In the genomic region with DNA sequence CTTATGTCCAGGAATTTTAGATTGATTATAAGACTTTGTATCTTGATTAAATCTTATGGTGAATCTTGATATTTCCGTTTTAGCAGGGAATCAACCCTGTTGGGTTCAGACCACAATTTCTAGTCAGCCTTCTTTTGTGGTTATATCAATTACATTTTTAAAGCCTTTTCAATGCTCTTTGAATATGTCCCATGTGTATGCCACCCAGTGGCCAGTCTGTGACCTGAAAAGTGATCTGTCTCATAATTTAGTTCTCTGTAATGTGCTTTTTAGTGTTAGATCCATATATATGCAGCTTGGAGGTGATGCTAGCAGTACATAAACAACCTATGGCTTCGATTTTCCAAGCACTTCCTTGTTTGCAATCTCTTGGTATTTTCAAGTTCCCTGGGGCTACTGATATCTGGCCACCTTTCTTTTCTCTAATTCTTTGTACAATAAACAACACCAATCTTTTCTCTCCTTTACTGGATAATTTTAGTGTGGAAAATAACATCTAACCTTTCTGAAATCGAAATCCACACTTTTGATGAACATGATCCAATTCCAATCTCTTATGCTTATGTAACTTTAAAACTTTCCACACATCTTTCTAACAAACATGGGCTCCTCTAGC, we compare ENCODE assay signal across 9 cellular contexts. TPM values are rescaled to one million over a fixed set of nuclear protein-coding genes. Genes with fewer than 3 reads are reported as not detected.
DNase-seq lines count a peak whose midpoint lies in the region; ATAC-seq and TF ChIP-seq lines count a peak whose summit lies in the region.
"Had no signal": no experiment of that assay in that cellular context is flagged by ENCODE, and none has a peak within 500 bp of the region (broad histone marks: within the 10 kb centered on the region; RNA-seq: fewer than 3 reads in every experiment).

No MANE protein-coding gene starts in this region.

- H3K4me3 ChIP-seq in adrenal gland = no peak overlapping the region
- H3K4me3 ChIP-seq in liver (ENCODE audit: low read depth in 1 of 3, low read length in 3 of 3) = no peak overlapping the region

- H3K27ac ChIP-seq in adrenal gland (no peak overlapping the region), liver (ENCODE audit: low read depth in 1 of 2, low read length in 2 of 2) (no peak overlapping the region)

- H3K36me3 Mint-ChIP-seq in Calu3 (ENCODE audit: insufficient read depth, unreplicated experiment) (no peaks in the 10 kb centered on the region), HFFc6 (ENCODE audit: low read depth) (no peaks in the 10 kb centered on the region)

- H3K4me1 Mint-ChIP-seq in Calu3 (ENCODE audit: low read depth, unreplicated experiment) (peaks cover 9% of the 10 kb centered on the region), HFFc6 (ENCODE audit: low read depth) (peaks cover 6% of the 10 kb centered on the region; the same call in 1 of the 2 replicates)

- H3K36me3 ChIP-seq in adrenal gland (replicated peaks in 1 of 2) (no peaks in the 10 kb centered on the region), liver (ENCODE audit: control insufficient read depth in 4 of 4, insufficient read depth in 3 of 4, low read depth in 1 of 4, low read length in 3 of 4) (no peaks in the 10 kb centered on the region)

- no peak overlapping the region for H3K9ac ChIP-seq in liver (ENCODE audit: low read depth in 1 of 2, low read length in 2 of 2)

- TF ChIP-seq CTCF in Calu3 (IDR thresholded peaks at IDR 0.05; ENCODE audit: unreplicated experiment) = peak; percentile 70
- peak; percentile 77 for TF ChIP-seq CTCF in HFFc6 (IDR thresholded peaks at IDR 0.05)
- peak in 5 of 6 experiments; percentile 28 to 44 (median 31) for TF ChIP-seq CTCF in adrenal gland (IDR thresholded peaks at IDR 0.05)
- TF ChIP-seq CTCF in liver (IDR thresholded peaks at IDR 0.05; ENCODE audit: low read depth, low read length, missing input control) = peak; percentile 54

- no peak overlapping the region for H3K27ac Mint-ChIP-seq in Calu3 (ENCODE audit: unreplicated experiment)
- no peak overlapping the region for H3K27ac Mint-ChIP-seq in HFFc6
- H3K27ac Mint-ChIP-seq: activated naive CD8-positive, alpha-beta T cell had no signal

- WGBS in adrenal gland, 4 donors = 58 to 63% (median 61%) methylated on average over 3 of the region's 3 CpGs
- WGBS in liver = 47% methylated on average over 3 of the region's 3 CpGs

- H3K9me3 ChIP-seq in adrenal gland (replicated peaks in 1 of 3) = no peaks in the 10 kb centered on the region
- no peaks in the 10 kb centered on the region for H3K9me3 ChIP-seq in liver (ENCODE audit: control insufficient read depth in 4 of 4, low read length in 3 of 4)

- DNase-seq in Calu3 (peak; percentile 48), HFFc6 (peak; percentile 22), adrenal gland (peak in 2 of 7 donors; percentile 30 to 40), putamen (ENCODE audit: low spot score) (no peak), NCI-H510A (lab: John Stamatoyannopoulos, UW) (no peak)
- no peak for DNase-seq in stimulated activated CD4-positive, alpha-beta T cell treated with anti-CD3 and anti-CD28 coated beads, Interleukin-4, amount 100 ng/mL, for 4 hours

- ATAC-seq in HG03025 (IDR thresholded peaks at IDR 0.05; ENCODE audit: low FRiP score, unreplicated experiment) = no peak

- H3K27me3 Mint-ChIP-seq in Calu3 (ENCODE audit: unreplicated experiment) (peaks cover 15% of the 10 kb centered on the region), HFFc6 (ENCODE audit: insufficient read depth) (peaks cover 24% of the 10 kb centered on the region)

- no peak for TF ChIP-seq POLR2A in adrenal gland (IDR thresholded peaks at IDR 0.05)

- intact Hi-C loops in Calu3 (cut with micrococcal nuclease; ENCODE audit: unreplicated experiment) (loop anchor here (1.0 to 10.0 kb wide), 4 partner anchors 95 to 370 kb away; partner anchors contain the start of gene WDR41), adrenal gland (cut with DNase I) (loop anchor here in 1 of 2 donors (10.0 kb wide), 1 partner anchor 94 kb away; no protein-coding TSS in a partner anchor)

- H3K4me3 Mint-ChIP-seq in Calu3 (ENCODE audit: low read depth, unreplicated experiment) (no peak overlapping the region), HFFc6 (no peak overlapping the region)
- H3K4me3 Mint-ChIP-seq: activated naive CD8-positive, alpha-beta T cell had no signal

- peak; percentile 69 to 76 for TF ChIP-seq RAD21 in liver (IDR thresholded peaks at IDR 0.05)

- no TSS peak for BruUV-seq in Calu3 (replicated peaks; lab: Mats Ljungman, UMichigan)

- H3K27me3 ChIP-seq in adrenal gland (no peaks in the 10 kb centered on the region), liver (ENCODE audit: control insufficient read depth in 4 of 4, insufficient read depth in 4 of 4, low read length in 3 of 4) (no peaks in the 10 kb centered on the region)

- no peaks in the 10 kb centered on the region for H3K4me1 ChIP-seq in adrenal gland (replicated peaks in 1 of 2)
- peaks cover 0 to 11% (median 9%) of the 10 kb centered on the region in 4 donors for H3K4me1 ChIP-seq in liver (ENCODE audit: control insufficient read depth in 4 of 4, insufficient read depth in 4 of 4, low read length in 3 of 4)

- H3K9me3 Mint-ChIP-seq in Calu3 (ENCODE audit: low read depth, unreplicated experiment) = peaks cover 6% of the 10 kb centered on the region
- no peaks in the 10 kb centered on the region for H3K9me3 Mint-ChIP-seq in HFFc6

- CTCF ChIA-PET in Calu3 (lab: Charles Lee) = interaction anchor here (1.1 to 1.5 kb wide), 3 partner anchors 28 to 372 kb away, joined by 3 to 5 read pairs (median 5); partner anchors contain the start of gene WDR41

TF ChIP-seq in liver, 16 proteins besides CTCF, POLR2A, EP300 and RAD21:
- TF ChIP-seq JUND (IDR thresholded peaks at IDR 0.05) = no peak
- no peak for TF ChIP-seq REST (IDR thresholded peaks at IDR 0.05)
- no peak for TF ChIP-seq TAF1 (conservative IDR thresholded peaks at IDR 0.05)
- TF ChIP-seq FOXA1 (IDR thresholded peaks at IDR 0.05) = no peak
- no peak for TF ChIP-seq EGR1 (IDR thresholded peaks at IDR 0.05; ENCODE audit: low read depth in 2 of 2)
- TF ChIP-seq YY1 (IDR thresholded peaks at IDR 0.05) = no peak
- TF ChIP-seq HNF4G (IDR thresholded peaks at IDR 0.05) = no peak
- no peak for TF ChIP-seq GABPA (IDR thresholded peaks at IDR 0.05 in 1 of 2, conservative IDR thresholded peaks at IDR 0.05 in 1 of 2)
- TF ChIP-seq, protein P1, sequence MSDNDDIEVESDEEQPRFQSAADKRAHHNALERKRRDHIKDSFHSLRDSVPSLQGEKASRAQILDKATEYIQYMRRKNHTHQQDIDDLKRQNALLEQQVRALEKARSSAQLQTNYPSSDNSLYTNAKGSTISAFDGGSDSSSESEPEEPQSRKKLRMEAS (IDR thresholded peaks at IDR 0.05) = no peak
- TF ChIP-seq ATF3 (IDR thresholded peaks at IDR 0.05) = no peak
- no peak for TF ChIP-seq NR2F2 (IDR thresholded peaks at IDR 0.05)

RNA-seq across cellular contexts. Expression of gene PDE8B, which starts 28.8 kb away (rescaled TPM):
- total RNA-seq in Calu3 (2022) (0.54 and 0.66 TPM in 2 replicates), adrenal gland (1 to 10 TPM; 1.1 to 6.8 (median 4.8) TPM), liver (under 1 TPM; 0.19 to 0.59 TPM)
- under 1 TPM in 1 of 6 experiments, not detected in 5; 0.14 TPM for total RNA-seq in HFFc6 (2021; fragmentation: NEBNext Ultra II Directional; extraction: Animal tissue kit (Norgen Biotek cat#: 25700))
- polyA plus RNA-seq in adrenal gland (1 to 10 TPM; 1.9 to 5.9 (median 5.4) TPM), liver (under 1 TPM; 0.39 to 0.82 TPM)

Comparison
In these comparisons a context has a peak if more than half of its experiments do, and no peak if none do; other contexts are left out.
1. DNase-seq: peak in Calu3 (single experiment) and HFFc6 (single experiment); none in stimulated activated CD4-positive, alpha-beta T cell treated with anti-CD3 and anti-CD28 coated beads, Interleukin-4, amount 100 ng/mL, for 4 hours (0 of 2), putamen (single experiment) and NCI-H510A (single experiment).
2. Peak in every context shown above with its lines, with median percentiles within 50 percentile points of each other: CTCF ChIP-seq.